Comparison of ENCODE assay signal across 19 cellular contexts in genomic region chr7:23343102-23343501, GRCh38. TPM values are rescaled to one million over a fixed set of nuclear protein-coding genes. Genes with fewer than 3 reads are reported as not detected.
DNase-seq lines count a peak whose midpoint lies in the region; ATAC-seq, FAIRE-seq and TF ChIP-seq lines count a peak whose summit lies in the region.
"Had no signal": no experiment of that assay in that cellular context is flagged by ENCODE, and none has a peak within 500 bp of the region (broad histone marks: within the 10 kb centered on the region; RNA-seq: fewer than 3 reads in every experiment).

No MANE protein-coding gene starts in this region.

- H3K4me2 ChIP-seq in BLaER1 treated with 17β-estradiol and CSF1 and Interleukin-3, amounts not matched to agents 10 nM and 100 nM = peak overlapping the region in 6 of 11 experiments; percentile 62 to 75 (median 67); a peak in 7 of 22 replicates
- peak overlapping the region; percentile 5 for H3K4me2 ChIP-seq in endothelial cell of umbilical vein (ENCODE audit: insufficient read depth, low read length)
- H3K4me2 ChIP-seq: GM23338 had no signal

- H2AFZ ChIP-seq in endothelial cell of umbilical vein (ENCODE audit: low read depth, low read length) = no peak overlapping the region
- H2AFZ ChIP-seq: GM23338 had no signal

- no peak for FAIRE-seq in endothelial cell of umbilical vein (lab: Jason Lieb, UNC)
- FAIRE-seq: A204.1, GM12891, GM19239, H54 had no signal

- dilution Hi-C loops in endothelial cell of umbilical vein (cut with MboI; ENCODE audit: extremely low pct_ligation_motif_present, low sequenced_read_pairs) = no loop called here

- H3K79me2 ChIP-seq in endothelial cell of umbilical vein (ENCODE audit: control insufficient read depth, insufficient read depth, low read length) = peaks cover 83% of the 10 kb centered on the region

- CTCF ChIA-PET in endothelial cell of umbilical vein (lab: Charles Lee) = interaction anchor here (1.1 to 7.6 kb wide), 2 partner anchors 8 to 15 kb away, joined by 6 to 67 read pairs; no protein-coding TSS in a partner anchor

- H3K36me3 ChIP-seq in BLaER1 treated with 17β-estradiol and CSF1 and Interleukin-3, amounts not matched to agents 10 nM and 100 nM = no peaks in the 10 kb centered on the region
- peaks cover 79% of the 10 kb centered on the region for H3K36me3 ChIP-seq in SJSA1
- H3K36me3 ChIP-seq in endothelial cell of umbilical vein (ENCODE audit: control insufficient read depth in 2 of 2, extremely low read depth in 1 of 2, insufficient read depth in 2 of 2, low read length in 2 of 2) = peaks cover 3 to 36% of the 10 kb centered on the region in 2 experiments

- BruUV-seq in endothelial cell of umbilical vein (replicated peaks; lab: Mats Ljungman, UMichigan) = no TSS peak

- H3K9me1 ChIP-seq in endothelial cell of umbilical vein (replicated peaks; ENCODE audit: control insufficient read depth, extremely low read depth, insufficient read depth, low read length) = no peaks in the 10 kb centered on the region

- no peak overlapping the region for H3K4me3 ChIP-seq in BLaER1 treated with 17β-estradiol and CSF1 and Interleukin-3, amounts not matched to agents 10 nM and 100 nM
- H3K4me3 ChIP-seq in SJSA1 = no peak overlapping the region
- H3K4me3 ChIP-seq in endothelial cell of umbilical vein (replicated peaks in 1 of 3; ENCODE audit: insufficient read depth in 1 of 3, low read depth in 1 of 3, low read length in 3 of 3) = no peak overlapping the region
- H3K4me3 ChIP-seq: GM23338 had no signal

- no peak overlapping the region for H3K27ac ChIP-seq in BLaER1 treated with 17β-estradiol and CSF1 and Interleukin-3, amounts not matched to agents 10 nM and 100 nM
- H3K27ac ChIP-seq in SJSA1 = peak overlapping the region; percentile 93
- peak overlapping the region; percentile 12 for H3K27ac ChIP-seq in endothelial cell of umbilical vein (ENCODE audit: insufficient read depth, low read depth, low read length)

- H3K9me3 ChIP-seq in BLaER1 treated with 17β-estradiol and CSF1 and Interleukin-3, amounts not matched to agents 10 nM and 100 nM (replicated peaks in 1 of 11) = peaks cover 0 to under 1% (median 0%) of the 10 kb centered on the region in 11 experiments; a peak in 2 of 22 replicates
- H3K9me3 ChIP-seq in SJSA1 (replicated peaks) = no peaks in the 10 kb centered on the region
- H3K9me3 ChIP-seq in endothelial cell of umbilical vein (replicated peaks; ENCODE audit: control insufficient read depth, insufficient read depth, low read length) = no peaks in the 10 kb centered on the region

- ATAC-seq in GM21526 (IDR thresholded peaks at IDR 0.05; ENCODE audit: low FRiP score, unreplicated experiment) = no peak
- ATAC-seq: GM23338 had no signal

- no peak for TF ChIP-seq POLR2A in endothelial cell of umbilical vein (IDR thresholded peaks at IDR 0.05; ENCODE audit: low read depth, low read length)

- no peaks in the 10 kb centered on the region for H4K20me1 ChIP-seq in BLaER1 treated with 17β-estradiol and CSF1 and Interleukin-3, amounts not matched to agents 10 nM and 100 nM
- no peaks in the 10 kb centered on the region for H4K20me1 ChIP-seq in endothelial cell of umbilical vein (replicated peaks; ENCODE audit: control insufficient read depth, extremely low read depth, insufficient read depth, low read length)

- H3K9ac ChIP-seq in BLaER1 treated with 17β-estradiol and CSF1 and Interleukin-3, amounts not matched to agents 10 nM and 100 nM = no peak overlapping the region
- no peak overlapping the region for H3K9ac ChIP-seq in endothelial cell of umbilical vein (replicated peaks; ENCODE audit: extremely low read depth, insufficient read depth, low read length)

- DNase-seq in SJSA1 (ENCODE audit: low read depth in 1 of 2, low spot score in 2 of 2) (no peak), endothelial cell of umbilical vein (ENCODE audit: low read depth, low spot score) (no peak), dedifferentiated amniotic fluid mesenchymal stem cell (ENCODE audit: extremely low spot score) (no peak), DMS79 treated with DMSO at 0.1 percent for 48 hours (lab: John Stamatoyannopoulos, UW) (no peak)
- DNase-seq in activated CD4-positive, CD25-positive, alpha-beta regulatory T cell (lab: John Stamatoyannopoulos, UW) = no peak
- DNase-seq: AML-193; CD8-positive, alpha-beta memory T cell; COR-L47; DMS 273 treated with DMSO at 0.1 percent for 48 hours; DMS53; HCEC 1CT; KBM-7 had no signal

- no peak for TF ChIP-seq CTCF in endothelial cell of umbilical vein (IDR thresholded peaks at IDR 0.05; ENCODE audit: extremely low read depth in 1 of 2, insufficient read depth in 1 of 2, low read depth in 1 of 2, low read length in 2 of 2)

- peaks cover 29 to 65% (median 48%) of the 10 kb centered on the region in 10 experiments for H3K4me1 ChIP-seq in BLaER1 treated with 17β-estradiol and CSF1 and Interleukin-3, amounts not matched to agents 10 nM and 100 nM
- H3K4me1 ChIP-seq in SJSA1 (replicated peaks) (peaks cover 49% of the 10 kb centered on the region), endothelial cell of umbilical vein (ENCODE audit: control insufficient read depth, extremely low read depth, insufficient read depth, low read length) (peaks cover 54% of the 10 kb centered on the region)

- POLR2A ChIA-PET in endothelial cell of umbilical vein (lab: Charles Lee) = interaction anchor here (1.2 kb wide), 1 partner anchor 8 kb away, joined by 4 read pairs; no protein-coding TSS in a partner anchor

- H3K27me3 ChIP-seq in BLaER1 treated with 17β-estradiol and CSF1 and Interleukin-3, amounts not matched to agents 10 nM and 100 nM = no peaks in the 10 kb centered on the region
- H3K27me3 ChIP-seq in SJSA1 (replicated peaks) (no peaks in the 10 kb centered on the region), endothelial cell of umbilical vein (ENCODE audit: control insufficient read depth in 2 of 2, insufficient read depth in 2 of 2, low read length in 2 of 2) (no peaks in the 10 kb centered on the region)

- intact Hi-C loops in endothelial cell of umbilical vein (cut with micrococcal nuclease) = no loop called here

TF ChIP-seq in endothelial cell of umbilical vein, 7 proteins besides CTCF, POLR2A, EP300 and RAD21:
- no peak for TF ChIP-seq GATA2 (IDR thresholded peaks at IDR 0.05; ENCODE audit: insufficient read depth, insufficient read length, low read depth, low read length)
- no peak for TF ChIP-seq POLR2AphosphoS5 (IDR thresholded peaks at IDR 0.05; ENCODE audit: insufficient read depth, low read depth, low read length)
- TF ChIP-seq EZH2 (IDR thresholded peaks at IDR 0.05; ENCODE audit: borderline replicate concordance, low read depth, low read length, severe bottlenecking) = no peak

RNA-seq across cellular contexts. Expression of gene MALSU1, which starts 44.0 kb away (rescaled TPM):
- 94.0 and 139 TPM in 2 replicates for total RNA-seq in SJSA1 (2014; rRNA removed; shearing (Covaris generic))
- 58.4 and 62.6 TPM in 2 replicates for total RNA-seq in endothelial cell of umbilical vein
- 53.4 and 68.0 TPM in 2 replicates for polyA plus RNA-seq in endothelial cell of umbilical vein
- polyA plus RNA-seq in endothelial cell of umbilical vein (2011; cell fraction: cytosol; rRNA removed) = 47.7 and 57.8 TPM in 2 replicates
- polyA plus RNA-seq in endothelial cell of umbilical vein (2011; cell fraction: nucleus; rRNA removed) = 20.9 and 26.8 TPM in 2 replicates
- polyA plus RNA-seq in endothelial cell of umbilical vein (2012) = 42.5 and 45.7 TPM in 2 replicates
- 22.1 and 25.1 TPM in 2 replicates for polyA minus RNA-seq in endothelial cell of umbilical vein
- polyA minus RNA-seq in endothelial cell of umbilical vein (2011; cell fraction: cytosol; rRNA and poly(A)+ RNA removed) = 47.5 TPM
- 6.4 and 7.0 TPM in 2 replicates for polyA minus RNA-seq in endothelial cell of umbilical vein (2011; cell fraction: nucleus; rRNA and poly(A)+ RNA removed)

Comparison
In these comparisons a context has a peak if more than half of its experiments do, and no peak if none do; other contexts are left out.
1. H3K27ac ChIP-seq: peak in SJSA1 (single experiment) and endothelial cell of umbilical vein (single experiment); none in BLaER1 treated with 17β-estradiol and CSF1 and Interleukin-3, amounts not matched to agents 10 nM and 100 nM (0 of 11).